ENCODE assay signal across 17 cellular contexts in genomic region chr22:19086417-19086816, GRCh38. TPM values are rescaled to one million over a fixed set of nuclear protein-coding genes. Genes with fewer than 3 reads are reported as not detected.
DNase-seq lines count a peak whose midpoint lies in the region; ATAC-seq and TF ChIP-seq lines count a peak whose summit lies in the region.
"Had no signal": no experiment of that assay in that cellular context is flagged by ENCODE, and none has a peak within 500 bp of the region (broad histone marks: within the 10 kb centered on the region; RNA-seq: fewer than 3 reads in every experiment).

No MANE protein-coding gene starts in this region.

- H3K4me3 ChIP-seq in CD8-positive, alpha-beta T cell (ENCODE audit: low read depth, low read length): no peak overlapping the region
- H3K4me3 ChIP-seq in esophagus (ENCODE audit: low read depth in 1 of 2, low read length in 2 of 2): no peak overlapping the region
- H3K4me3 ChIP-seq in transverse colon: no peak overlapping the region

- WGBS in esophagus, 2 donors: 80 to 86% methylated on average over 6 of the region's 6 CpGs
- WGBS in transverse colon (ENCODE audit: low coverage in 1 of 2), 2 donors: 86 to 90% methylated on average over 3 to 6 of the region's 6 CpGs

- H3K9me3 Mint-ChIP-seq in CD8-positive, alpha-beta T cell: no peaks in the 10 kb centered on the region
- no peaks in the 10 kb centered on the region for H3K9me3 Mint-ChIP-seq in osteocyte (ENCODE audit: unreplicated experiment)
- H3K9me3 Mint-ChIP-seq: activated CD4-positive, alpha-beta T cell treated with anti-CD3 and anti-CD28 coated beads, Interleukin-2, amount 10 ng/mL, durations not matched to agents 7 days and 5 days; T-helper 1 cell treated with Interleukin-12 subunit alpha and Interleukin-12 subunit beta and Interleukin-4 antibody, amounts not matched to agents 30 μg/mL and 1 μg/mL, for 36 hours had no signal

- peaks cover 40% of the 10 kb centered on the region for H3K4me1 Mint-ChIP-seq in CD8-positive, alpha-beta T cell (ENCODE audit: low read depth)
- H3K4me1 Mint-ChIP-seq in osteocyte (ENCODE audit: unreplicated experiment): peaks cover 25% of the 10 kb centered on the region

- CTCF ChIA-PET in CD8-positive, alpha-beta T cell (lab: Charles Lee): no interaction called here

- TF ChIP-seq CTCF in CD8-positive, alpha-beta T cell (IDR thresholded peaks at IDR 0.05): no peak
- TF ChIP-seq CTCF in osteocyte (IDR thresholded peaks at IDR 0.05): no peak
- TF ChIP-seq CTCF in transverse colon (IDR thresholded peaks at IDR 0.05): no peak

- peaks cover 10% of the 10 kb centered on the region for H3K36me3 ChIP-seq in CD8-positive, alpha-beta T cell (ENCODE audit: insufficient read depth, low read length)
- peaks cover 0 to 9% of the 10 kb centered on the region in 2 donors for H3K36me3 ChIP-seq in esophagus (ENCODE audit: control insufficient read depth in 2 of 2, insufficient read depth in 2 of 2, low read length in 1 of 2)
- no peaks in the 10 kb centered on the region for H3K36me3 ChIP-seq in transverse colon

- no peaks in the 10 kb centered on the region for H3K4me1 ChIP-seq in CD8-positive, alpha-beta T cell (ENCODE audit: insufficient read depth, low read length)
- H3K4me1 ChIP-seq in esophagus (ENCODE audit: control insufficient read depth in 2 of 2, insufficient read depth in 2 of 2, low read length in 1 of 2) (peaks cover 0 to 12% of the 10 kb centered on the region in 2 donors), transverse colon (peaks cover 0 to 7% (median 5%) of the 10 kb centered on the region in 4 donors)
- H3K4me1 ChIP-seq: BE2C had no signal

- no peaks in the 10 kb centered on the region for H3K27me3 ChIP-seq in CD8-positive, alpha-beta T cell (ENCODE audit: insufficient read depth, low read length)
- no peaks in the 10 kb centered on the region for H3K27me3 ChIP-seq in esophagus (ENCODE audit: control insufficient read depth in 1 of 2, insufficient read depth in 2 of 2, low read length in 2 of 2)
- H3K27me3 ChIP-seq in transverse colon: no peaks in the 10 kb centered on the region
- H3K27me3 ChIP-seq: BE2C had no signal

- no peaks in the 10 kb centered on the region for H3K27me3 Mint-ChIP-seq in CD8-positive, alpha-beta T cell (ENCODE audit: low read depth)
- H3K27me3 Mint-ChIP-seq in osteocyte (ENCODE audit: unreplicated experiment): no peaks in the 10 kb centered on the region
- H3K27me3 Mint-ChIP-seq: activated CD4-positive, alpha-beta T cell treated with anti-CD3 and anti-CD28 coated beads, Interleukin-2, amount 10 ng/mL, durations not matched to agents 7 days and 5 days had no signal

- in situ Hi-C loops in transverse colon (cut with MboI; ENCODE audit: low pct_ligation_motif_present in 1 of 4, low pct_unique_long_range_greater_than_20kb in 1 of 4, low sequenced_read_pairs in 3 of 4): no loop called here

- POLR2A ChIA-PET in CD8-positive, alpha-beta T cell (lab: Charles Lee): no interaction called here

- intact Hi-C loops in CD8-positive, alpha-beta T cell (cut with DNase I, micrococcal nuclease): no loop called here
- intact Hi-C loops in transverse colon (cut with DNase I; ENCODE audit: low total_unique reads): no loop called here

- ATAC-seq in CD8-positive, alpha-beta T cell: no peak
- no peak for ATAC-seq in GM19455 (IDR thresholded peaks at IDR 0.05; ENCODE audit: unreplicated experiment)

- peaks cover 52% of the 10 kb centered on the region for H3K36me3 Mint-ChIP-seq in CD8-positive, alpha-beta T cell
- peaks cover 8% of the 10 kb centered on the region for H3K36me3 Mint-ChIP-seq in osteocyte (ENCODE audit: unreplicated experiment)

- H3K27ac ChIP-seq in CD8-positive, alpha-beta T cell (ENCODE audit: low read depth, low read length): no peak overlapping the region
- peak overlapping the region; percentile 66 to 69 for H3K27ac ChIP-seq in esophagus (ENCODE audit: low read depth in 2 of 2, low read length in 1 of 2)
- H3K27ac ChIP-seq in transverse colon: peak overlapping the region in 1 of 4 donors; percentile 9

- peak overlapping the region; percentile 22 for H3K27ac Mint-ChIP-seq in CD8-positive, alpha-beta T cell
- H3K27ac Mint-ChIP-seq in osteocyte (ENCODE audit: unreplicated experiment): peak overlapping the region; percentile 54
- H3K27ac Mint-ChIP-seq: activated CD4-positive, alpha-beta T cell treated with anti-CD3 and anti-CD28 coated beads, Interleukin-2, amount 10 ng/mL, durations not matched to agents 7 days and 5 days; T-helper 1 cell treated with Interleukin-12 subunit alpha and Interleukin-12 subunit beta and Interleukin-4 antibody, amounts not matched to agents 30 μg/mL and 1 μg/mL, for 36 hours had no signal

- no peak for TF ChIP-seq EP300 in transverse colon (IDR thresholded peaks at IDR 0.05; ENCODE audit: low read depth)

- no peak for TF ChIP-seq POLR2A in transverse colon (IDR thresholded peaks at IDR 0.05)

- H3K4me3 Mint-ChIP-seq in CD8-positive, alpha-beta T cell: no peak overlapping the region
- H3K4me3 Mint-ChIP-seq in osteocyte (ENCODE audit: unreplicated experiment): no peak overlapping the region
- H3K4me3 Mint-ChIP-seq: activated CD4-positive, alpha-beta T cell treated with anti-CD3 and anti-CD28 coated beads, Interleukin-2, amount 10 ng/mL, durations not matched to agents 7 days and 5 days; T-helper 1 cell treated with Interleukin-12 subunit alpha and Interleukin-12 subunit beta and Interleukin-4 antibody, amounts not matched to agents 30 μg/mL and 1 μg/mL, for 36 hours had no signal

- no peaks in the 10 kb centered on the region for H3K9me3 ChIP-seq in CD8-positive, alpha-beta T cell (ENCODE audit: low read length)
- no peaks in the 10 kb centered on the region for H3K9me3 ChIP-seq in esophagus (ENCODE audit: control insufficient read depth in 2 of 2, insufficient read depth in 1 of 2, low read depth in 1 of 2, low read length in 1 of 2)
- no peaks in the 10 kb centered on the region for H3K9me3 ChIP-seq in transverse colon
- H3K9me3 ChIP-seq: BE2C had no signal

- no peak for DNase-seq in CD8-positive, alpha-beta T cell
- DNase-seq in NCI-H2171 (lab: John Stamatoyannopoulos, UW): peak; percentile 14
- DNase-seq in osteocyte (ENCODE audit: extremely low spot score, unreplicated experiment): no peak
- no peak for DNase-seq in transverse colon
- no peak for DNase-seq in SKM-1 treated with dmso at 0.1 percent for 144 hours (lab: John Stamatoyannopoulos, UW; ENCODE audit: unreplicated experiment)
- no peak for DNase-seq in NCI-H1105 treated with DMSO at 0.1 percent for 48 hours (lab: John Stamatoyannopoulos, UW)
- DNase-seq: activated CD4-positive, alpha-beta T cell treated with anti-CD3 and anti-CD28 coated beads, Interleukin-2, amount 10 ng/mL, durations not matched to agents 7 days and 5 days; BE2C; effector memory CD4-positive, alpha-beta T cell; NCI-H2227 treated with DMSO at 0.1 percent for 48 hours; stimulated activated CD4-positive, alpha-beta T cell treated with anti-CD3 and anti-CD28 coated beads, Interleukin-2, amount 100 ng/mL, for 48 hours; stimulated activated naive CD4-positive, alpha-beta T cell had no signal

RNA-seq across cellular contexts. Expression of gene DGCR2, which starts 35.8 kb away (rescaled TPM):
- 10 to 100 TPM; 29.6 to 32.4 TPM for total RNA-seq in CD8-positive, alpha-beta T cell
- 10 to 100 TPM; 32.2 to 32.9 TPM for polyA plus RNA-seq in esophagus
- total RNA-seq in osteocyte (64.4 and 66.3 TPM in 2 replicates), transverse colon (100 to 1,000 TPM in 1 of 4 donors, 10 to 100 TPM in 3; 71.6 to 106 (median 94.3) TPM)

RNA-seq across cellular contexts. Expression of gene TSSK2, which starts 44.7 kb away (rescaled TPM):
- total RNA-seq in CD8-positive, alpha-beta T cell: under 1 TPM; 0.25 to 0.27 TPM
- under 1 TPM; 0.05 to 0.06 TPM for polyA plus RNA-seq in esophagus
- not detected in 2 replicates for total RNA-seq in osteocyte
- total RNA-seq in transverse colon: not detected
- total RNA-seq: activated CD4-positive, alpha-beta T cell treated with anti-CD3 and anti-CD28 coated beads, Interleukin-2, amount 10 ng/mL, durations not matched to agents 7 days and 5 days; glomerular endothelial cell; H4 had no signal

RNA-seq across cellular contexts. Expression of gene ESS2, which starts 58.0 kb away (rescaled TPM):
- total RNA-seq in CD8-positive, alpha-beta T cell: 10 to 100 TPM; 62.5 to 65.5 TPM
- polyA plus RNA-seq in esophagus: 10 to 100 TPM; 11.9 to 13.4 TPM
- total RNA-seq in osteocyte: 21.6 TPM in 2 replicates
- total RNA-seq in transverse colon: 10 to 100 TPM in 2 of 4 donors, 1 to 10 TPM in 2; 3.8 to 13.7 (median 10.4) TPM
